ENCODE assay signal across 17 cellular contexts in the genomic region with DNA sequence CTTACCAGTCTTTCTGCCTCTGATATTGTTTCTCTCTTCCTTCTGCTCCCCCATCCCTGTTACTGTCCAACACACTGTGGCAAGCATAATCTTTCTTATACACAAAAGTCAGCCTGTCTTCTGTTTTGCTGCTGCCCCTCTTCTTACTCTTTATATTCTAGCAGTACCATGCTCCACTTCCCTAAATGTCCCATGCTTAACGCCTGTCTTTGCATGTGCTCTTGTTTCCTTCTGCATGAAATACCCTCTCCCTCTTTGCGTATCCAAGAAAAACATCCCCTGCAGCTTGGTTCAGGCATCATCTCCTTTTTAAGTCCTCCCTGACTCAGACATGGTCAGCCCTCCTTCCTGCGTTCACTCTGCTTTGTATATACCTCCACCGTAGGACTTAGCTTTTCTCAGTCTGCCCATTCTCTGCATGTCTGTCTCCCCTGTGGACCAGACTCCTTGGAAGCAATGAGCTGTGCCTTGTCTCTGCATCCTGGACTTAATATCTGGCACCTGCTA.
DNase-seq lines count a peak whose midpoint lies in the region; FAIRE-seq and TF ChIP-seq lines count a peak whose summit lies in the region.
"Had no signal": no experiment of that assay in that cellular context is flagged by ENCODE, and none has a peak within 500 bp of the region (broad histone marks: within the 10 kb centered on the region; RNA-seq: fewer than 3 reads in every experiment).

No MANE protein-coding gene starts in this region.

- H3K27ac Mint-ChIP-seq in nephron progenitor cell: peak overlapping the region; percentile 5
- H3K27ac Mint-ChIP-seq: CD4-positive, alpha-beta T cell had no signal

- peaks cover 20% of the 10 kb centered on the region for H3K36me3 ChIP-seq in Karpas-422 (ENCODE audit: insufficient read depth, low read length)
- no peaks in the 10 kb centered on the region for H3K36me3 ChIP-seq in brain microvascular endothelial cell (replicated peaks)

- no peak overlapping the region for H3K4me2 ChIP-seq in Karpas-422 (ENCODE audit: low read depth, low read length, poor library complexity, severe bottlenecking)
- H3K4me2 ChIP-seq: KMS-11 had no signal

- H3K79me2 ChIP-seq in Karpas-422 (ENCODE audit: low read length): peaks cover 51% of the 10 kb centered on the region

- peaks cover 32% of the 10 kb centered on the region for H3K4me1 Mint-ChIP-seq in nephron progenitor cell

- no peaks in the 10 kb centered on the region for H4K20me1 ChIP-seq in Karpas-422 (ENCODE audit: insufficient read depth, low read depth, low read length)

- peak overlapping the region; percentile 46 for H3K27ac ChIP-seq in Karpas-422 (ENCODE audit: low read length)
- no peak overlapping the region for H3K27ac ChIP-seq in brain microvascular endothelial cell
- H3K27ac ChIP-seq: KMS-11 had no signal

- H3K4me1 ChIP-seq in Karpas-422 (ENCODE audit: low read length): peaks cover 46% of the 10 kb centered on the region

- no peak for FAIRE-seq in GM12892 (lab: Jason Lieb, UNC)
- FAIRE-seq: GM12878, RCC 7860 had no signal

- no peak for TF ChIP-seq POLR2A in GM12892 (IDR thresholded peaks at IDR 0.05; ENCODE audit: low read depth, low read length)

- TF ChIP-seq CTCF in brain microvascular endothelial cell (IDR thresholded peaks at IDR 0.05; ENCODE audit: low read depth, low read length, missing control alignments) (no peak), nephron progenitor cell (IDR thresholded peaks at IDR 0.05) (no peak)

- H3K9me2 ChIP-seq in Karpas-422 (replicated peaks; ENCODE audit: insufficient read depth, low read length): no peaks in the 10 kb centered on the region

- H3K9me3 Mint-ChIP-seq in nephron progenitor cell: no peaks in the 10 kb centered on the region
- H3K9me3 Mint-ChIP-seq: CD4-positive, alpha-beta T cell had no signal

- H3K4me3 Mint-ChIP-seq in nephron progenitor cell: no peak overlapping the region
- H3K4me3 Mint-ChIP-seq: CD4-positive, alpha-beta T cell had no signal

- no peaks in the 10 kb centered on the region for H3K27me3 Mint-ChIP-seq in nephron progenitor cell (ENCODE audit: low read depth, poor library complexity)
- H3K27me3 Mint-ChIP-seq: CD4-positive, alpha-beta T cell had no signal

- DNase-seq in COR-L47 (lab: John Stamatoyannopoulos, UW) (peak; percentile 11), Karpas-422 (no peak), brain microvascular endothelial cell (peak; percentile 16), nephron progenitor cell (no peak), NCI-H1048 (lab: John Stamatoyannopoulos, UW) (no peak), NCI-H2029 treated with DMSO at 0.1 percent for 48 hours (lab: John Stamatoyannopoulos, UW) (no peak), GM12892 (ENCODE audit: insufficient read length) (no peak)
- DNase-seq in activated CD8-positive, alpha-beta memory T cell treated with anti-CD3 and anti-CD28 coated beads, Interleukin-2, amount 50 U/mL, for 48 hours: no peak
- DNase-seq: CD4-positive, alpha-beta T cell; DMS153; EL; GOT3; NCI-H1417 treated with DMSO at 0.1 percent for 48 hours; NCI-H1930 had no signal

- in situ Hi-C loops in brain microvascular endothelial cell (cut with HindIII; ENCODE audit: low pct_ligation_motif_present, low sequenced_read_pairs): no loop called here

- no peak overlapping the region for H2AFZ ChIP-seq in Karpas-422 (ENCODE audit: low read length)

- no peaks in the 10 kb centered on the region for H3K9me3 ChIP-seq in Karpas-422 (ENCODE audit: low read length)

- H3K36me3 Mint-ChIP-seq in nephron progenitor cell (ENCODE audit: low read depth): peaks cover 35% of the 10 kb centered on the region

- H3K27me3 ChIP-seq in Karpas-422 (ENCODE audit: low read length): no peaks in the 10 kb centered on the region
- H3K27me3 ChIP-seq in brain microvascular endothelial cell (replicated peaks): no peaks in the 10 kb centered on the region

- no peak overlapping the region for H3K4me3 ChIP-seq in Karpas-422 (ENCODE audit: low read length)
- no peak overlapping the region for H3K4me3 ChIP-seq in brain microvascular endothelial cell (ENCODE audit: low read depth, low read length)
- H3K4me3 ChIP-seq: GM12878 had no signal

- H3K9ac ChIP-seq in Karpas-422 (ENCODE audit: low read length): no peak overlapping the region
- H3K9ac ChIP-seq: KMS-11 had no signal

Comparison
In these comparisons a context has a peak if more than half of its experiments do, and no peak if none do; other contexts are left out.
1. DNase-seq: peak in COR-L47 (single experiment) and brain microvascular endothelial cell (single experiment); none in Karpas-422 (single experiment), nephron progenitor cell (single experiment), activated CD8-positive, alpha-beta memory T cell treated with anti-CD3 and anti-CD28 coated beads, Interleukin-2, amount 50 U/mL, for 48 hours (single experiment), NCI-H1048 (single experiment), NCI-H2029 treated with DMSO at 0.1 percent for 48 hours (single experiment) and GM12892 (single experiment).